ENCODE assay signal across 1 cellular context in genomic region chr1:241647658-241648057, GRCh38.
TF ChIP-seq lines count a peak whose summit lies in the region.

No MANE protein-coding gene starts in this region.

TF ChIP-seq in K562, 482 proteins besides CTCF, POLR2A, EP300 and RAD21 (continued from another document):
- TF ChIP-seq, protein P1, sequence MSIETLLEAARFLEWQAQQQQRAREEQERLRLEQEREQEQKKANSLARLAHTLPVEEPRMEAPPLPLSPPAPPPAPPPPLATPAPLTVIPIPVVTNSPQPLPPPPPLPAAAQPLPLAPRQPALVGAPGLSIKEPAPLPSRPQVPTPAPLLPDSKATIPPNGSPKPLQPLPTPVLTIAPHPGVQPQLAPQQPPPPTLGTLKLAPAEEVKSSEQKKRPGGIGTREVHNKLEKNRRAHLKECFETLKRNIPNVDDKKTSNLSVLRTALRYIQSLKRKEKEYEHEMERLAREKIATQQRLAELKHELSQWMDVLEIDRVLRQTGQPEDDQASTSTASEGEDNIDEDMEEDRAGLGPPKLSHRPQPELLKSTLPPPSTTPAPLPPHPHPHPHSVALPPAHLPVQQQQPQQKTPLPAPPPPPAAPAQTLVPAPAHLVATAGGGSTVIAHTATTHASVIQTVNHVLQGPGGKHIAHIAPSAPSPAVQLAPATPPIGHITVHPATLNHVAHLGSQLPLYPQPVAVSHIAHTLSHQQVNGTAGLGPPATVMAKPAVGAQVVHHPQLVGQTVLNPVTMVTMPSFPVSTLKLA (conservative IDR thresholded peaks at IDR 0.05) = no peak
- peak; percentile 31 for TF ChIP-seq MEIS2 (IDR thresholded peaks at IDR 0.05; ENCODE audit: partially characterized antibody)
- peak; percentile 73 for TF ChIP-seq ATF3 (IDR thresholded peaks at IDR 0.05)
- no peak for TF ChIP-seq ATF3 (CRISPR knock-in tag; conservative IDR thresholded peaks at IDR 0.05)
- TF ChIP-seq BCL6 (CRISPR knock-in tag; IDR thresholded peaks at IDR 0.05) = no peak
- TF ChIP-seq CHD2 (IDR thresholded peaks at IDR 0.05; ENCODE audit: low read depth, low read length) = no peak
- no peak for TF ChIP-seq JUND (IDR thresholded peaks at IDR 0.05; ENCODE audit: borderline replicate concordance, low read depth, low read length)
- TF ChIP-seq JUND (tag; IDR thresholded peaks at IDR 0.05; ENCODE audit: borderline replicate concordance, low read depth, low read length) = peak; percentile 32; the same call in 1 of the 3 replicates
- TF ChIP-seq FOXM1 (IDR thresholded peaks at IDR 0.05; ENCODE audit: low read depth) = no peak
- no peak for TF ChIP-seq FOXM1 (CRISPR knock-in tag; IDR thresholded peaks at IDR 0.05; ENCODE audit: low read depth)
